12 cellular contexts compared by ENCODE assay signal in genomic region chr3:167493240-167493639, GRCh38. TPM values are rescaled to one million over a fixed set of nuclear protein-coding genes. Genes with fewer than 3 reads are reported as not detected.
DNase-seq lines count a peak whose midpoint lies in the region; ATAC-seq and TF ChIP-seq lines count a peak whose summit lies in the region.
"Had no signal": no experiment of that assay in that cellular context is flagged by ENCODE, and none has a peak within 500 bp of the region (broad histone marks: within the 10 kb centered on the region; RNA-seq: fewer than 3 reads in every experiment).

No MANE protein-coding gene starts in this region.

- H3K27ac ChIP-seq in body of pancreas = no peak overlapping the region

- 14 to 32% methylated on average over 3 of the region's 3 CpGs for WGBS in body of pancreas, 2 donors

- intact Hi-C loops in body of pancreas (cut with DNase I) = no loop called here

- H3K4me3 ChIP-seq in body of pancreas (no peak overlapping the region), retinal pigment epithelial cell (ENCODE audit: low read length) (no peak overlapping the region)

- H3K36me3 ChIP-seq in body of pancreas (replicated peaks in 1 of 2; ENCODE audit: insufficient read depth in 1 of 2, low read depth in 2 of 2) = no peaks in the 10 kb centered on the region

- H3K27me3 ChIP-seq in body of pancreas = no peaks in the 10 kb centered on the region

- peak; percentile 84 for ATAC-seq in body of pancreas
- ATAC-seq: activated naive CD8-positive, alpha-beta T cell treated with anti-CD3 and anti-CD28 coated beads, Interleukin-2, amount 50 U/mL, for 24 hours had no signal

- no peaks in the 10 kb centered on the region for H3K4me1 ChIP-seq in body of pancreas

- DNase-seq in DMS 273 (lab: John Stamatoyannopoulos, UW; ENCODE audit: unreplicated experiment) = peak; percentile 58
- no peak for DNase-seq in DMS 273 treated with DMSO at 0.1 percent for 48 hours (lab: John Stamatoyannopoulos, UW)
- peak; percentile 10 for DNase-seq in HuH-7 (ENCODE audit: low spot score)
- DNase-seq in body of pancreas = peak; percentile 42 to 58 (median 50)
- no peak for DNase-seq in retinal pigment epithelial cell (ENCODE audit: low read depth)
- no peak for DNase-seq in DMS153 treated with DMSO at 0.1 percent for 48 hours (lab: John Stamatoyannopoulos, UW; ENCODE audit: unreplicated experiment)
- no peak for DNase-seq in kidney glomerular epithelial cell (lab: John Stamatoyannopoulos, UW)
- no peak for DNase-seq in NCI-H1436 treated with DMSO at 0.1 percent for 48 hours (lab: John Stamatoyannopoulos, UW)
- DNase-seq: 8988T; activated naive CD8-positive, alpha-beta T cell treated with anti-CD3 and anti-CD28 coated beads, Interleukin-2, amount 50 U/mL, for 24 hours; NCI-H1694 treated with DMSO at 0.1 percent for 48 hours; stimulated activated CD4-positive, alpha-beta T cell treated with anti-CD3 and anti-CD28 coated beads, Interleukin-1b, Interleukin-23, amount 100 ng/mL, for 48 hours had no signal

- TF ChIP-seq CTCF in body of pancreas (IDR thresholded peaks at IDR 0.05) (peak; percentile 42 to 97 (median 84)), retinal pigment epithelial cell (conservative IDR thresholded peaks at IDR 0.05; ENCODE audit: low read depth, low read length) (peak; percentile 54)

- TF ChIP-seq POLR2A in body of pancreas (IDR thresholded peaks at IDR 0.05) = no peak

- no peaks in the 10 kb centered on the region for H3K9me3 ChIP-seq in body of pancreas

RNA-seq across cellular contexts. Expression of gene SERPINI2, which starts 19.4 kb away (rescaled TPM):
- 100 to 1,000 TPM; 167 to 221 TPM for total RNA-seq in body of pancreas

Comparison
In these comparisons a context has a peak if more than half of its experiments do, and no peak if none do; other contexts are left out.
1. DNase-seq: peak in DMS 273 (single experiment), HuH-7 (single experiment) and body of pancreas (4 of 4); none in DMS 273 treated with DMSO at 0.1 percent for 48 hours (single experiment), retinal pigment epithelial cell (single experiment), DMS153 treated with DMSO at 0.1 percent for 48 hours (single experiment), kidney glomerular epithelial cell (single experiment) and NCI-H1436 treated with DMSO at 0.1 percent for 48 hours (single experiment).